In the genomic region with DNA sequence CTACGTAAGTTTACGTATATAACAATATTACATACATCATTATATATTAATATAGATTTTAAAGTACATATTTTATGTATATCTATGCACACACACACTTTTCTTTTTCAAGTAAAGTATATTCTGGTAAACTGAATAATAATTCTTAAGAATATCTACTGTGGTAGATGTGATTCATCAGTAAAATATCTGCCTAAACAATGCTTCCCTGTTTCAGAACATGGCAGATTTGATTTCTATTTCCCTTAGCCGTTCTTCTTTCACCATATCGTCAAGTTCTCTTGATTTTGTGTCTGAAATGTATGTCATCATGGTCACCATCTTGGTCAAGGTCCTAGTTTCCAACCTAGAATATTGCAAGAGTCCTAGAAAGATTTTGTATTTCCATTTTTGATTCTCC, we compare ENCODE assay signal across 15 cellular contexts.
DNase-seq lines count a peak whose midpoint lies in the region; ATAC-seq and TF ChIP-seq lines count a peak whose summit lies in the region.
"Had no signal": no experiment of that assay in that cellular context is flagged by ENCODE, and none has a peak within 500 bp of the region (broad histone marks: within the 10 kb centered on the region; RNA-seq: fewer than 3 reads in every experiment).

No MANE protein-coding gene starts in this region.

- H3K36me3 ChIP-seq in mucosa of descending colon (ENCODE audit: low read depth): no peaks in the 10 kb centered on the region
- H3K36me3 ChIP-seq: neural progenitor cell had no signal

- DNase-seq in ELR (ENCODE audit: low read depth): peak; percentile 32
- peak; percentile 19 for DNase-seq in fibroblast of gingiva (ENCODE audit: low read depth)
- DNase-seq in pulmonary artery endothelial cell (ENCODE audit: low read depth, low spot score): peak; percentile 1
- no peak for DNase-seq in mucosa of descending colon
- DNase-seq in RWPE1 (ENCODE audit: low spot score): no peak
- DNase-seq: activated CD4-positive, alpha-beta T cell treated with anti-CD3 and anti-CD28 coated beads, Interleukin-2, amount 50 U/mL, for 4 hours; activated effector memory CD4-positive, alpha-beta T cell treated with anti-CD3 and anti-CD28 coated beads, Interleukin-2, amount 50 U/mL, for 16 hours; amniotic stem cell; CD8-positive, alpha-beta memory T cell; effector memory CD4-positive, alpha-beta T cell; T-helper 1 cell had no signal

- H3K4me3 ChIP-seq in mucosa of descending colon: no peak overlapping the region
- H3K4me3 ChIP-seq: neural progenitor cell had no signal

- TF ChIP-seq CTCF in VCaP (conservative IDR thresholded peaks at IDR 0.05) (no peak), mucosa of descending colon (IDR thresholded peaks at IDR 0.05) (no peak), RWPE1 (conservative IDR thresholded peaks at IDR 0.05; ENCODE audit: low read depth) (no peak)

- H3K4me1 ChIP-seq in mucosa of descending colon (ENCODE audit: low read depth): no peaks in the 10 kb centered on the region
- H3K4me1 ChIP-seq: neural progenitor cell had no signal

- intact Hi-C loops in mucosa of descending colon (cut with DNase I, micrococcal nuclease): no loop called here

- H3K27ac ChIP-seq in VCaP (peak overlapping the region; percentile 39), RWPE1 (no peak overlapping the region)
- H3K27ac ChIP-seq: neural progenitor cell had no signal

- H3K9me3 ChIP-seq in mucosa of descending colon: no peaks in the 10 kb centered on the region

- no peak for ATAC-seq in HG02885 (IDR thresholded peaks at IDR 0.05; ENCODE audit: poor library complexity, unreplicated experiment)
- ATAC-seq in mucosa of descending colon: no peak
- ATAC-seq: left lobe of liver had no signal

- POLR2A ChIA-PET in RWPE1 (lab: Yijun Ruan, JAX; ENCODE audit: low non-redundant PET): no interaction called here

- CTCF ChIA-PET in RWPE1 (lab: Yijun Ruan, JAX): no interaction called here

Comparison
In these comparisons a context has a peak if more than half of its experiments do, and no peak if none do; other contexts are left out.
1. DNase-seq: peak in ELR (single experiment), fibroblast of gingiva (single experiment) and pulmonary artery endothelial cell (single experiment); none in mucosa of descending colon (0 of 3) and RWPE1 (single experiment).